In the genomic region with DNA sequence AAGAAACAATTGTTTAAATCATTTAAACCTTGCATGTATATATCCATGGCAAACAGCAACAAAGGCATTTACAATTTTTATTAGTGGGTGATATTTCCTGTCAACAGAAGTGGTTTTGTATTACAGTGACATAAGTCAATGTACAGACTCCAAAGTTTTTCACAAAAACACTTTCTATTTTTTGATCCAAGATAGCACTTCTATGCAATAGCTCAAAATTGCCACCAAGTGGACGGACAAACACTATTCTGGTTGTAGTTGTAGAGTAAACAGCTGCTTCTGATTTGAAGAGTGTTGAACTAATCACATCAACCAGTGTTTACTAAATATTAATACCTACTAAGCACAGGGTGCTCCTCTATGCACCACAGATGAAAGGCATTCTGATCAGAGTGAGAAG, we compare ENCODE assay signal across 26 cellular contexts.
DNase-seq lines count a peak whose midpoint lies in the region; ATAC-seq and TF ChIP-seq lines count a peak whose summit lies in the region.
"Had no signal": no experiment of that assay in that cellular context is flagged by ENCODE, and none has a peak within 500 bp of the region (broad histone marks: within the 10 kb centered on the region; RNA-seq: fewer than 3 reads in every experiment).

No MANE protein-coding gene starts in this region.

- no peak overlapping the region for H3K27ac Mint-ChIP-seq in naive thymus-derived CD8-positive, alpha-beta T cell
- H3K27ac Mint-ChIP-seq: memory B cell, natural killer cell, progenitor cell of endocrine pancreas, type B pancreatic cell had no signal

- no peak overlapping the region for H3K4me3 ChIP-seq in AG10803 (ENCODE audit: low read length)
- H3K4me3 ChIP-seq: BLaER1, GM12878, MG63 had no signal

- TF ChIP-seq CTCF in AG10803 (conservative IDR thresholded peaks at IDR 0.05; ENCODE audit: low read length): no peak; the same call in 1 of the 2 replicates

- DNase-seq in AG10803 (ENCODE audit: low read depth) (peak; percentile 1), LHCN-M2 (ENCODE audit: low read depth) (peak; percentile 10), astrocyte of the hippocampus (ENCODE audit: low read depth, low spot score) (peak; percentile 28), left kidney (ENCODE audit: low read depth, low spot score) (peak; percentile 23), iPS-NIHi7 (ENCODE audit: extremely low spot score) (no peak)
- DNase-seq in naive thymus-derived CD8-positive, alpha-beta T cell: no peak
- no peak for DNase-seq in activated CD4-positive, alpha-beta T cell treated with anti-CD3 and anti-CD28 coated beads for 1 hour
- DNase-seq: activated CD4-positive, alpha-beta T cell treated with anti-CD3 and anti-CD28 coated beads, Interleukin-2, amount 50 U/mL, for 4 hours; activated gamma-delta T cell treated with Interleukin-2 at 50 U/mL for 16 hours; Calu3; central memory CD4-positive, alpha-beta T cell; effector memory CD4-positive, alpha-beta T cell; H7; MG63; natural killer cell; NCI-H446 treated with DMSO at 0.1 percent for 48 hours; Right ventricle myocardium superior; stimulated activated CD4-positive, alpha-beta T cell treated with anti-CD3 and anti-CD28 coated beads, Interleukin-2, amount 100 ng/mL, for 24 hours; stimulated activated naive CD8-positive, alpha-beta T cell treated with anti-CD3 and anti-CD28 coated beads, Interleukin-15, Interleukin-2, amounts not matched to agents 100 U/mL and 50 U/mL, for 24 hours; T-helper 1 cell had no signal

- H3K9me3 Mint-ChIP-seq in naive thymus-derived CD8-positive, alpha-beta T cell: peaks cover 0 to 34% (median 3%) of the 10 kb centered on the region in 9 donors

- H3K4me3 Mint-ChIP-seq in naive thymus-derived CD8-positive, alpha-beta T cell: no peak overlapping the region
- H3K4me3 Mint-ChIP-seq: memory B cell, natural killer cell, type B pancreatic cell had no signal

- H3K36me3 Mint-ChIP-seq in naive thymus-derived CD8-positive, alpha-beta T cell: no peaks in the 10 kb centered on the region
- H3K36me3 Mint-ChIP-seq: memory B cell, natural killer cell, type B pancreatic cell had no signal

- no peaks in the 10 kb centered on the region for H3K4me1 Mint-ChIP-seq in naive thymus-derived CD8-positive, alpha-beta T cell
- H3K4me1 Mint-ChIP-seq: memory B cell, natural killer cell had no signal

- peaks cover 0 to 4% (median 0%) of the 10 kb centered on the region in 5 donors for H3K27me3 Mint-ChIP-seq in naive thymus-derived CD8-positive, alpha-beta T cell
- H3K27me3 Mint-ChIP-seq: memory B cell, type B pancreatic cell had no signal

- POLR2A ChIA-PET in naive thymus-derived CD8-positive, alpha-beta T cell (lab: Charles Lee): no interaction called here

- ATAC-seq in naive thymus-derived CD8-positive, alpha-beta T cell: no peak
- ATAC-seq in GM21723 (IDR thresholded peaks at IDR 0.05; ENCODE audit: unreplicated experiment): no peak
- ATAC-seq: GM12878; natural killer cell; stimulated activated naive CD8-positive, alpha-beta T cell treated with anti-CD3 and anti-CD28 coated beads, Interleukin-15, Interleukin-2, amounts not matched to agents 100 U/mL and 50 U/mL, for 24 hours had no signal

Comparison
In these comparisons a context has a peak if more than half of its experiments do, and no peak if none do; other contexts are left out.
1. DNase-seq: peak in AG10803 (single experiment), LHCN-M2 (single experiment), astrocyte of the hippocampus (single experiment) and left kidney (single experiment); none in naive thymus-derived CD8-positive, alpha-beta T cell (0 of 10), activated CD4-positive, alpha-beta T cell treated with anti-CD3 and anti-CD28 coated beads for 1 hour (single experiment) and iPS-NIHi7 (single experiment).